9 cellular contexts compared by ENCODE assay signal in genomic region chr6:136772685-136773472, GRCh38. TPM values are rescaled to one million over a fixed set of nuclear protein-coding genes. Genes with fewer than 3 reads are reported as not detected.
DNase-seq lines count a peak whose midpoint lies in the region; ATAC-seq, FAIRE-seq and TF ChIP-seq lines count a peak whose summit lies in the region.
"Had no signal": no experiment of that assay in that cellular context is flagged by ENCODE, and none has a peak within 500 bp of the region (broad histone marks: within the 10 kb centered on the region; RNA-seq: fewer than 3 reads in every experiment).

No MANE protein-coding gene starts in this region.

- H3K79me2 ChIP-seq in GM23248 (ENCODE audit: insufficient read depth): 0 out of 2 replicates have a peak, but pooled peaks cover 5% of the 10 kb centered on the region

- in situ Hi-C loops in GM23248 (cut with MboI): no loop called here

- peak; percentile 76 for FAIRE-seq in GM12891 (lab: Jason Lieb, UNC)

- no peak overlapping the region for H2AFZ ChIP-seq in GM23248

- H3K36me3 ChIP-seq in tibial nerve (no peaks in the 10 kb centered on the region), GM23248 (ENCODE audit: low read depth) (no peaks in the 10 kb centered on the region)
- H3K36me3 ChIP-seq: cardiac muscle cell had no signal

- H4K20me1 ChIP-seq in GM23248 (ENCODE audit: insufficient read depth): no peaks in the 10 kb centered on the region

- H3K27ac ChIP-seq in coronary artery (peak overlapping the region; percentile 26 to 44), tibial nerve (peak overlapping the region in 3 of 4 donors; percentile 18 to 62 (median 55)), GM23248 (no peak overlapping the region)
- H3K27ac ChIP-seq: cardiac muscle cell had no signal

- H3K9me3 ChIP-seq in tibial nerve: no peaks in the 10 kb centered on the region
- no peaks in the 10 kb centered on the region for H3K9me3 ChIP-seq in GM23248 (ENCODE audit: low read depth)

- TF ChIP-seq EP300 in tibial nerve (IDR thresholded peaks at IDR 0.05): no peak

- H3K4me3 ChIP-seq in coronary artery (peak overlapping the region; percentile 6), tibial nerve (no peak overlapping the region), GM23248 (no peak overlapping the region)
- H3K4me3 ChIP-seq: cardiac muscle cell had no signal

- TF ChIP-seq POLR2A in GM12891 (IDR thresholded peaks at IDR 0.05; ENCODE audit: low read depth, low read length) (peak; percentile 20; the same call in 1 of the 2 replicates), tibial nerve (IDR thresholded peaks at IDR 0.05) (no peak)

- ATAC-seq in GM21423 (IDR thresholded peaks at IDR 0.05; ENCODE audit: unreplicated experiment) (peak; percentile 71), HG03565 (IDR thresholded peaks at IDR 0.05; ENCODE audit: unreplicated experiment) (peak; percentile 46)

- no peaks in the 10 kb centered on the region for H3K9me2 ChIP-seq in GM23248 (ENCODE audit: insufficient read depth)

- no peak overlapping the region for H3K4me2 ChIP-seq in GM23248 (ENCODE audit: unreplicated experiment)

- no peaks in the 10 kb centered on the region for H3K27me3 ChIP-seq in tibial nerve
- H3K27me3 ChIP-seq in GM23248 (replicated peaks; ENCODE audit: insufficient read depth): no peaks in the 10 kb centered on the region
- H3K27me3 ChIP-seq: cardiac muscle cell had no signal

- DNase-seq in GM12891 (ENCODE audit: insufficient read length, low spot score) (no peak), coronary artery (ENCODE audit: low spot score) (no peak), tibial nerve (ENCODE audit: low spot score in 2 of 2) (peak; percentile 19 to 43), Ammon's horn (ENCODE audit: low spot score) (no peak), GM19238 (ENCODE audit: insufficient read length, low spot score) (no peak), GM23248 (no peak)

- H3F3A ChIP-seq in GM23248 (ENCODE audit: insufficient read depth): peaks cover 9% of the 10 kb centered on the region

- no peak for TF ChIP-seq CTCF in coronary artery (IDR thresholded peaks at IDR 0.05)
- TF ChIP-seq CTCF in tibial nerve (IDR thresholded peaks at IDR 0.05): no peak

- WGBS in tibial nerve, 2 donors: 61 to 63% methylated on average over 6 of the region's 6 CpGs
- 93 to 94% methylated on average over 6 of the region's 6 CpGs for WGBS in GM23248 (ENCODE audit: low coverage in 1 of 2, low lambda C conversion rate in 2 of 2, missing lambda C conversion rate in 2 of 2), 2 experiments

- H3K9ac ChIP-seq in GM23248: no peak overlapping the region

- peaks cover 0 to 38% (median 18%) of the 10 kb centered on the region in 4 donors for H3K4me1 ChIP-seq in tibial nerve
- H3K4me1 ChIP-seq in GM23248 (ENCODE audit: insufficient read depth): peaks cover 10% of the 10 kb centered on the region

TF ChIP-seq in GM12891, 5 proteins besides CTCF, POLR2A, EP300 and RAD21:
- no peak for TF ChIP-seq TAF1 (IDR thresholded peaks at IDR 0.05; ENCODE audit: low read depth, low read length)
- TF ChIP-seq POLR2AphosphoS5 (IDR thresholded peaks at IDR 0.05; ENCODE audit: low read depth, low read length): peak; percentile 56; the same call in 1 of the 2 replicates
- peak; percentile 25; the same call in 1 of the 2 replicates for TF ChIP-seq POU2F2 (IDR thresholded peaks at IDR 0.05; ENCODE audit: low read depth, low read length)
- no peak for TF ChIP-seq PAX5 (IDR thresholded peaks at IDR 0.05; ENCODE audit: insufficient read depth, low read length, severe bottlenecking)
- TF ChIP-seq SPI1 (IDR thresholded peaks at IDR 0.05; ENCODE audit: low read depth, low read length): peak; percentile 96

RNA-seq across cellular contexts. Expression of gene MAP3K5, which starts 19.4 kb away (rescaled TPM):
- 15.0 TPM for polyA plus RNA-seq in GM12891 (2012; ENCODE audit: low read depth, missing spikeins)
- total RNA-seq in tibial nerve: 10 to 100 TPM; 26.9 to 64.5 (median 34.0) TPM
- 3.3 and 4.1 TPM in 2 replicates for total RNA-seq in GM23248 (2014; rRNA removed; shearing (Covaris generic))
- 1.1 and 1.4 TPM in 2 replicates for polyA plus RNA-seq in GM23248 (2016; fragmentation: Nextera tagmentation; extraction: Ambion mirVana)

RNA-seq across cellular contexts. Expression of gene PEX7, which starts 49.5 kb away (rescaled TPM):
- 6.8 TPM for polyA plus RNA-seq in GM12891 (2012; ENCODE audit: low read depth, missing spikeins)
- 10 to 100 TPM in 1 of 4 donors, 1 to 10 TPM in 3; 5.0 to 10.7 (median 8.8) TPM for total RNA-seq in tibial nerve
- 6.2 and 11.0 TPM in 2 replicates for total RNA-seq in GM23248 (2014; rRNA removed; shearing (Covaris generic))
- polyA plus RNA-seq in GM23248 (2016; fragmentation: Nextera tagmentation; extraction: Ambion mirVana): 9.4 and 10.7 TPM in 2 replicates

Comparison
In these comparisons a context has a peak if more than half of its experiments do, and no peak if none do; other contexts are left out.
1. DNase-seq: peak in tibial nerve (2 of 2); none in GM12891 (single experiment), coronary artery (single experiment), Ammon's horn (single experiment), GM19238 (single experiment) and GM23248 (single experiment).